Comparison of ENCODE assay signal across 8 cellular contexts in the genomic region with DNA sequence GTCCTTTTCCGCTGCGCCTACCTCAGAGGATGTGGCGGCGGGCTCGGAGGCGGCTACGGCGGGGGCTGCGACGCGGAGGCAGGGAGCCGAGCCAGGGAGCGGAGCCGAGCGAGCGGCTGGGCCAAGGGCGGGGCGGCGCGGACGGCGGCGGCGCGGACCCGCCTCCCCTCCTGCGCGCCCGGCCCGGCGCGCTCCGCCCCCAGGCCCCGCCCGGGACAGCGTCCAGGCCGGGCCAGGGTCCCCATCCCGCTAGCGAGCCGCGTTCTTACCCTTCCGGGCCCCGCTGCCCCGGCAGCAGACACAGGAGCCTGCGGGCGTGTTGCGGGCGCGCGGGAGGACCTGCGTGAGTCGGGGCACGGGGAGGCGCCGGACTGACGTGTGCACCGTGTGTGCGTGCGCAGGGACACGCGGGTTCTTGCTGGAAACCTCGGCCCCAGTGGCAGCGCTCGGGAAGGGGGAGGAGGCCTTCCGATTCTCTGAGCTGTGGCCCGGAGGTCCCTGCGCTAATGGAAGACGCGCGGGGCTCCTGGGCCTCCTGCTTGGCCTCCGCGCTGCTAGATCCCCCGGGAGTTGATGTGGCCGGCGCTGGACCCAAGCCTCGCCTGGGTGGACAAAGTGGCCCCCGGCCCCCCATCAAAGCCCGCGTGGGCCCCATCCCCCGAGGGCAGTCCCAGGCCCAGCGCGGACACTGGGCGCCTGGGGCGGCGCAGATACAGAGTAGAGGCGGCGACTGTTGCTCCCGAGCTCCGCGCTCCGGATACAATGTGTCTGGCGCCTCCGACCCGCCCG. TPM values are rescaled to one million over a fixed set of nuclear protein-coding genes. Genes with fewer than 3 reads are reported as not detected.
DNase-seq lines count a peak whose midpoint lies in the region; ATAC-seq, FAIRE-seq and TF ChIP-seq lines count a peak whose summit lies in the region.

Gene VDAC1, minus strand, starts transcription at position 350 of the 789 bp plus-strand sequence. CDS start 11,963 bp downstream, outside the sequence.

- peak within 1 kb of the TSS; percentile 95 for H3K9ac ChIP-seq in endothelial cell of umbilical vein (replicated peaks; ENCODE audit: extremely low read depth, insufficient read depth, low read length)

- H3K27me3 Mint-ChIP-seq in CD14-positive monocyte (ENCODE audit: low read depth in 3 of 3): peaks cover 42 to 45% (median 42%) of the 10 kb centered on the region in 3 donors

- peak within 1 kb of the TSS; percentile 87 to 95 for H3K4me3 Mint-ChIP-seq in CD14-positive monocyte

- H3K36me3 ChIP-seq in endothelial cell of umbilical vein (ENCODE audit: control insufficient read depth in 2 of 2, extremely low read depth in 1 of 2, insufficient read depth in 2 of 2, low read length in 2 of 2): peaks cover 0 to 7% of the 10 kb centered on the region in 2 experiments

- peak within 1 kb of the TSS; percentile 92 for H3K4me2 ChIP-seq in endothelial cell of umbilical vein (ENCODE audit: insufficient read depth, low read length)

- dilution Hi-C loops in endothelial cell of umbilical vein (cut with MboI; ENCODE audit: extremely low pct_ligation_motif_present, low sequenced_read_pairs): no loop called here

- no peaks in the 10 kb centered on the region for H3K9me1 ChIP-seq in endothelial cell of umbilical vein (replicated peaks; ENCODE audit: control insufficient read depth, extremely low read depth, insufficient read depth, low read length)

- no peaks in the 10 kb centered on the region for H4K20me1 ChIP-seq in endothelial cell of umbilical vein (replicated peaks; ENCODE audit: control insufficient read depth, extremely low read depth, insufficient read depth, low read length)

- peak; percentile 69 for DNase-seq in CD14-positive monocyte (ENCODE audit: low spot score)
- peak; percentile 82 for DNase-seq in GM19240 (ENCODE audit: insufficient read length, low spot score)
- peak; percentile 51 for DNase-seq in NOMO-1 treated with DMSO at 0.1 percent for 48 hours (lab: John Stamatoyannopoulos, UW; ENCODE audit: unreplicated experiment)
- DNase-seq in activated CD8-positive, alpha-beta memory T cell treated with anti-CD3 and anti-CD28 coated beads, Interleukin-2, amount 50 U/mL, for 4 hours: peak; percentile 79
- DNase-seq in endothelial cell of umbilical vein (ENCODE audit: low read depth, low spot score): peak; percentile 85
- peak; percentile 68 for DNase-seq in stimulated activated CD8-positive, alpha-beta memory T cell treated with anti-CD3 and anti-CD28 coated beads, Interleukin-4, amount 100 ng/mL, for 24 hours (ENCODE audit: low read depth)

- peaks cover 54% of the 10 kb centered on the region for H3K79me2 ChIP-seq in endothelial cell of umbilical vein (ENCODE audit: control insufficient read depth, insufficient read depth, low read length)

- CTCF ChIA-PET in endothelial cell of umbilical vein (lab: Charles Lee): interaction anchor here (0.6 to 3.0 kb wide), 8 partner anchors 8 to 40 kb away, joined by 4 to 43 read pairs (median 6); no protein-coding TSS in a partner anchor

- peak; percentile 55 for ATAC-seq in HG03457 (IDR thresholded peaks at IDR 0.05; ENCODE audit: unreplicated experiment)

- peak within 1 kb of the TSS; percentile 73 for H2AFZ ChIP-seq in endothelial cell of umbilical vein (ENCODE audit: low read depth, low read length)

- peak within 1 kb of the TSS; percentile 78 to 88 (median 85) for H3K27ac Mint-ChIP-seq in CD14-positive monocyte

- TF ChIP-seq CTCF in CD14-positive monocyte (IDR thresholded peaks at IDR 0.05): no peak
- TF ChIP-seq CTCF in endothelial cell of umbilical vein (IDR thresholded peaks at IDR 0.05; ENCODE audit: extremely low read depth in 1 of 2, insufficient read depth in 1 of 2, low read depth in 1 of 2, low read length in 2 of 2): no peak

- peak within 1 kb of the TSS; percentile 48 to 95 (median 95) for H3K4me3 ChIP-seq in endothelial cell of umbilical vein (replicated peaks in 1 of 3; ENCODE audit: insufficient read depth in 1 of 3, low read depth in 1 of 3, low read length in 3 of 3)
- peak within 1 kb of the TSS; percentile 78 for H3K4me3 ChIP-seq in mononuclear cell (ENCODE audit: low read length)

- TSS peak; percentile 70 for BruUV-seq in endothelial cell of umbilical vein (replicated peaks; lab: Mats Ljungman, UMichigan)

- FAIRE-seq in endothelial cell of umbilical vein (lab: Jason Lieb, UNC): peak; percentile 82

- POLR2A ChIA-PET in endothelial cell of umbilical vein (lab: Charles Lee): interaction anchor here (0.5 to 1.3 kb wide), 3 partner anchors 12 to 953 kb away, joined by 3 to 5 read pairs (median 3); partner anchors contain the start of gene HSPA4

- intact Hi-C loops in CD14-positive monocyte (cut with micrococcal nuclease): no loop called here
- intact Hi-C loops in endothelial cell of umbilical vein (cut with micrococcal nuclease): loop anchor here (2.0 kb wide), 2 partner anchors 34 to 36 kb away; partner anchors contain the start of gene C5orf15

- H3K4me1 Mint-ChIP-seq in CD14-positive monocyte: peaks cover 29% of the 10 kb centered on the region

- peaks cover 21% of the 10 kb centered on the region for H3K4me1 ChIP-seq in endothelial cell of umbilical vein (ENCODE audit: control insufficient read depth, extremely low read depth, insufficient read depth, low read length)
- peaks cover 40% of the 10 kb centered on the region for H3K4me1 ChIP-seq in mononuclear cell (ENCODE audit: insufficient read depth, low read length)

- peak; percentile 88 for TF ChIP-seq POLR2A in endothelial cell of umbilical vein (IDR thresholded peaks at IDR 0.05; ENCODE audit: low read depth, low read length)

- H3K9me3 ChIP-seq in endothelial cell of umbilical vein (replicated peaks; ENCODE audit: control insufficient read depth, insufficient read depth, low read length) (no peaks in the 10 kb centered on the region), mononuclear cell (ENCODE audit: low read depth, low read length) (no peaks in the 10 kb centered on the region)

- peaks cover 14 to 18% of the 10 kb centered on the region in 2 donors for H3K36me3 Mint-ChIP-seq in CD14-positive monocyte

- H3K27ac ChIP-seq in endothelial cell of umbilical vein (ENCODE audit: insufficient read depth, low read depth, low read length): peak within 1 kb of the TSS; percentile 93

- no peaks in the 10 kb centered on the region for H3K27me3 ChIP-seq in endothelial cell of umbilical vein (ENCODE audit: control insufficient read depth in 2 of 2, insufficient read depth in 2 of 2, low read length in 2 of 2)
- peaks cover 8% of the 10 kb centered on the region for H3K27me3 ChIP-seq in mononuclear cell (ENCODE audit: insufficient read depth, low read length)

- peaks cover 0 to 12% (median 0%) of the 10 kb centered on the region in 7 donors for H3K9me3 Mint-ChIP-seq in CD14-positive monocyte

TF ChIP-seq in endothelial cell of umbilical vein, 7 proteins besides CTCF, POLR2A, EP300 and RAD21:
- TF ChIP-seq, protein P1, sequence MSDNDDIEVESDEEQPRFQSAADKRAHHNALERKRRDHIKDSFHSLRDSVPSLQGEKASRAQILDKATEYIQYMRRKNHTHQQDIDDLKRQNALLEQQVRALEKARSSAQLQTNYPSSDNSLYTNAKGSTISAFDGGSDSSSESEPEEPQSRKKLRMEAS (IDR thresholded peaks at IDR 0.05; ENCODE audit: insufficient read depth, insufficient read length): peak; percentile 34
- TF ChIP-seq MYC (IDR thresholded peaks at IDR 0.05; ENCODE audit: low read depth, low read length): no peak
- no peak for TF ChIP-seq FOS (IDR thresholded peaks at IDR 0.05; ENCODE audit: borderline replicate concordance, insufficient read depth, low read length)
- TF ChIP-seq POLR2AphosphoS5 (IDR thresholded peaks at IDR 0.05; ENCODE audit: insufficient read depth, low read depth, low read length): peak; percentile 73
- TF ChIP-seq GATA2 (IDR thresholded peaks at IDR 0.05; ENCODE audit: insufficient read depth, insufficient read length, low read depth, low read length): no peak
- no peak for TF ChIP-seq JUN (IDR thresholded peaks at IDR 0.05; ENCODE audit: borderline replicate concordance, insufficient read depth, insufficient read length, low read depth)

RNA-seq across cellular contexts. Expression of gene VDAC1, which starts in this region (rescaled TPM):
- polyA plus RNA-seq in CD14-positive monocyte: 100 to 1,000 TPM in 1 of 2 donors, 10 to 100 TPM in 1; 84.4 to 107 TPM
- total RNA-seq in endothelial cell of umbilical vein: 247 and 253 TPM in 2 replicates
- polyA plus RNA-seq in endothelial cell of umbilical vein: 82.8 and 116 TPM in 2 replicates
- polyA plus RNA-seq in endothelial cell of umbilical vein (2011; cell fraction: cytosol; rRNA removed): 186 and 212 TPM in 2 replicates
- polyA plus RNA-seq in endothelial cell of umbilical vein (2011; cell fraction: nucleus; rRNA removed): 103 and 138 TPM in 2 replicates
- 253 and 326 TPM in 2 replicates for polyA plus RNA-seq in endothelial cell of umbilical vein (2012)
- polyA minus RNA-seq in endothelial cell of umbilical vein: 75.6 and 82.9 TPM in 2 replicates
- 81.1 TPM for polyA minus RNA-seq in endothelial cell of umbilical vein (2011; cell fraction: cytosol; rRNA and poly(A)+ RNA removed)
- polyA minus RNA-seq in endothelial cell of umbilical vein (2011; cell fraction: nucleus; rRNA and poly(A)+ RNA removed): 39.8 and 53.0 TPM in 2 replicates
- 94.9 TPM for total RNA-seq in mononuclear cell

Comparison
In these comparisons a context has a peak if more than half of its experiments do, and no peak if none do; other contexts are left out.
1. Peak in every context shown above with its lines: DNase-seq, ATAC-seq, H3K4me3 ChIP-seq and H3K27ac ChIP-seq.